1 cellular context compared by ENCODE assay signal in the genomic region with DNA sequence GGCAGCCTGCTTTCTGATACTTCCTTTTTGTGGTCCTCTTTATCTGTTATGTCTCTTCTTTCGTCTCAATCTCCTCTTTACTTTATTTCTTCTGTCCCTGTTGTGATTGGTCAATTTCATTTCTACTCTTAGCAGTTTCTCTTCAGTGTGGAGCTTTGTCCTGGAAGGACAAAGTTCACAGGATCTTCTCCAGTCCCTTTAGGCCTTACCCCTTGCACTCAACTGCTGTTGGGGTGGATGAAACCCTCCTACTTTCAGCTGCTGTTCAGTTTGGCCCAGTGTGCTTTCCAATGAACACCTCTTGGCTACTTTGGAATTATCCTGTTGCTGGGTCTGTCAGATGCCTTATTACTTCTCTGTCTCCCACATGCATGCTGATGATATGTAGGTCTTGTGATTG.
TF ChIP-seq lines count a peak whose summit lies in the region.

No MANE protein-coding gene starts in this region.

TF ChIP-seq in HepG2, 621 proteins besides CTCF, POLR2A, EP300 and RAD21:
- peak; percentile 70 for TF ChIP-seq HNF4A (CRISPR knock-in tag; IDR thresholded peaks at IDR 0.05)
- TF ChIP-seq ZNF329 (CRISPR knock-in tag; IDR thresholded peaks at IDR 0.05; ENCODE audit: low read depth), result no peak
